ENCODE assay signal across 16 cellular contexts in genomic region chr2:9884436-9884835, GRCh38.
"Had no signal": no experiment of that assay in that cellular context is flagged by ENCODE, and none has a peak within 500 bp of the region (broad histone marks: within the 10 kb centered on the region; RNA-seq: fewer than 3 reads in every experiment).

No MANE protein-coding gene starts in this region.

- H3K4me3 Mint-ChIP-seq: dendritic cell treated with granulocyte-macrophage colony-stimulating factor and Interleukin-4, amounts not matched to agents 40 ng/mL and 50 ng/mL, for 4 days; natural killer cell; neural crest cell; stimulated activated memory B cell treated with anti-CD40 and anti-IgM and Interleukin-4, amounts not matched to agents 10 μg/mL and 1 μg/mL and 100 μg/mL, for 72 hours; stimulated activated naive CD8-positive, alpha-beta T cell treated with anti-CD3 and anti-CD28 coated beads, Interleukin-15, Interleukin-2, amounts not matched to agents 100 ng/mL and 50 ng/mL, for 24 hours had no signal

- ATAC-seq: left lobe of liver; natural killer cell; pancreas; right lobe of liver; stimulated activated memory B cell treated with anti-CD40 and anti-IgM and Interleukin-4, amounts not matched to agents 10 μg/mL and 1 μg/mL and 100 μg/mL, for 72 hours; upper lobe of right lung had no signal

- H3K9me3 ChIP-seq: pancreas, prostate gland had no signal

- H3K4me1 ChIP-seq: pancreas, prostate gland, right lobe of liver, upper lobe of right lung had no signal

- H3K36me3 ChIP-seq: pancreas, prostate gland, right lobe of liver had no signal

- H3K27ac Mint-ChIP-seq: dendritic cell treated with granulocyte-macrophage colony-stimulating factor and Interleukin-4, amounts not matched to agents 40 ng/mL and 50 ng/mL, for 4 days; stimulated activated memory B cell treated with anti-CD40 and anti-IgM and Interleukin-4, amounts not matched to agents 10 μg/mL and 1 μg/mL and 100 μg/mL, for 72 hours; stimulated activated naive CD8-positive, alpha-beta T cell treated with anti-CD3 and anti-CD28 coated beads, Interleukin-15, Interleukin-2, amounts not matched to agents 100 ng/mL and 50 ng/mL, for 24 hours had no signal

- H3K9me3 Mint-ChIP-seq: neural crest cell had no signal

- DNase-seq: foreskin melanocyte; islet precursor cell; mammary epithelial cell; natural killer cell; occipital lobe; pancreas; right lobe of liver; stimulated activated CD4-positive, alpha-beta T cell treated with anti-CD3 and anti-CD28 coated beads, Interleukin-4, amount 100 ng/mL, for 24 hours; tibial artery; upper lobe of right lung had no signal

- H3K4me3 ChIP-seq: pancreas, prostate gland, right lobe of liver, tibial artery, upper lobe of right lung had no signal

- H3K27ac ChIP-seq: pancreas, prostate gland, right lobe of liver, tibial artery, upper lobe of right lung had no signal

- H3K27me3 Mint-ChIP-seq: dendritic cell treated with granulocyte-macrophage colony-stimulating factor and Interleukin-4, amounts not matched to agents 40 ng/mL and 50 ng/mL, for 4 days; stimulated activated memory B cell treated with anti-CD40 and anti-IgM and Interleukin-4, amounts not matched to agents 10 μg/mL and 1 μg/mL and 100 μg/mL, for 72 hours; stimulated activated naive CD8-positive, alpha-beta T cell treated with anti-CD3 and anti-CD28 coated beads, Interleukin-15, Interleukin-2, amounts not matched to agents 100 ng/mL and 50 ng/mL, for 24 hours had no signal

- H3K27me3 ChIP-seq: pancreas, right lobe of liver, tibial artery, upper lobe of right lung had no signal
